Comparison of ENCODE assay signal across 9 cellular contexts in genomic region chr9:93154293-93154903, GRCh38. TPM values are rescaled to one million over a fixed set of nuclear protein-coding genes. Genes with fewer than 3 reads are reported as not detected.
DNase-seq lines count a peak whose midpoint lies in the region; ATAC-seq and TF ChIP-seq lines count a peak whose summit lies in the region.
"Had no signal": no experiment of that assay in that cellular context is flagged by ENCODE, and none has a peak within 500 bp of the region (broad histone marks: within the 10 kb centered on the region; RNA-seq: fewer than 3 reads in every experiment).

No MANE protein-coding gene starts in this region.

- ATAC-seq in lower lobe of right lung, result peak in 1 of 2 donors; percentile 47
- ATAC-seq in activated T-helper 17 cell treated with anti-CD3 and anti-CD28 coated beads, Interleukin-2, amount 50 U/mL, for 72 hours (replicated peaks), result no peak
- no peak for ATAC-seq in HG02840 (IDR thresholded peaks at IDR 0.05; ENCODE audit: low FRiP score, unreplicated experiment)

- H3K4me1 Mint-ChIP-seq in activated T-helper 17 cell treated with anti-CD3 and anti-CD28 coated beads, Interleukin-2, amount 50 U/mL, for 72 hours, result peaks cover 24% of the 10 kb centered on the region

- H3K4me3 Mint-ChIP-seq in activated T-helper 17 cell treated with anti-CD3 and anti-CD28 coated beads, Interleukin-2, amount 50 U/mL, for 72 hours, result no peak overlapping the region
- H3K4me3 Mint-ChIP-seq: IgD-negative memory B cell had no signal

- DNase-seq in AML-193 (lab: John Stamatoyannopoulos, UW) (peak; percentile 33 to 46), GM06990 (ENCODE audit: extremely low read depth, insufficient read length) (no peak), NCI-H82 treated with DMSO at 0.1 percent for 48 hours (lab: John Stamatoyannopoulos, UW; ENCODE audit: unreplicated experiment) (peak; percentile 19), astrocyte of the cerebellum (ENCODE audit: low read depth) (no peak), lower lobe of right lung (no peak), ovary (no peak)

- intact Hi-C loops in lower lobe of right lung (cut with DNase I), result no loop called here
- intact Hi-C loops in ovary (cut with DNase I), result no loop called here

- H3K27me3 ChIP-seq in GM06990 (replicated peaks; ENCODE audit: control insufficient read depth, insufficient read depth, low read length) (no peaks in the 10 kb centered on the region), lower lobe of right lung (ENCODE audit: low read depth) (no peaks in the 10 kb centered on the region), ovary (no peaks in the 10 kb centered on the region)

- no peak overlapping the region for H3K4me3 ChIP-seq in GM06990 (replicated peaks; ENCODE audit: low read depth, low read length)
- H3K4me3 ChIP-seq in astrocyte of the cerebellum (ENCODE audit: low read depth, low read length), result no peak overlapping the region
- no peak overlapping the region for H3K4me3 ChIP-seq in lower lobe of right lung
- H3K4me3 ChIP-seq in ovary, result no peak overlapping the region

- WGBS in ovary, 3 donors, result 78 to 83% (median 79%) methylated on average over 13 to 14 of the region's 14 CpGs

- no peak for TF ChIP-seq EP300 in ovary (IDR thresholded peaks at IDR 0.05)

- H3K36me3 ChIP-seq in GM06990 (ENCODE audit: control insufficient read depth, insufficient read depth, low read length) (no peaks in the 10 kb centered on the region), lower lobe of right lung (no peaks in the 10 kb centered on the region), ovary (no peaks in the 10 kb centered on the region)

- H3K27ac Mint-ChIP-seq in activated T-helper 17 cell treated with anti-CD3 and anti-CD28 coated beads, Interleukin-2, amount 50 U/mL, for 72 hours, result no peak overlapping the region

- peak; percentile 64 for TF ChIP-seq CTCF in GM06990 (IDR thresholded peaks at IDR 0.05; ENCODE audit: insufficient read depth, low read length, poor library complexity, severe bottlenecking)
- peak; percentile 69 for TF ChIP-seq CTCF in astrocyte of the cerebellum (IDR thresholded peaks at IDR 0.05; ENCODE audit: low read depth, low read length, missing control alignments)
- TF ChIP-seq CTCF in lower lobe of right lung (IDR thresholded peaks at IDR 0.05), result peak; percentile 49
- TF ChIP-seq CTCF in ovary (IDR thresholded peaks at IDR 0.05), result no peak

- H3K4me1 ChIP-seq in lower lobe of right lung (no peaks in the 10 kb centered on the region), ovary (ENCODE audit: insufficient read depth) (no peaks in the 10 kb centered on the region)

- no peak for TF ChIP-seq POLR2A in ovary (IDR thresholded peaks at IDR 0.05)

- H3K9me3 ChIP-seq in lower lobe of right lung (no peaks in the 10 kb centered on the region), ovary (no peaks in the 10 kb centered on the region)

- H3K27me3 Mint-ChIP-seq in activated T-helper 17 cell treated with anti-CD3 and anti-CD28 coated beads, Interleukin-2, amount 50 U/mL, for 72 hours, result no peaks in the 10 kb centered on the region
- H3K27me3 Mint-ChIP-seq: IgD-negative memory B cell had no signal

- H3K9me3 Mint-ChIP-seq in activated T-helper 17 cell treated with anti-CD3 and anti-CD28 coated beads, Interleukin-2, amount 50 U/mL, for 72 hours, result no peaks in the 10 kb centered on the region
- H3K9me3 Mint-ChIP-seq: IgD-negative memory B cell had no signal

- in situ Hi-C loops in astrocyte of the cerebellum (cut with HindIII; ENCODE audit: low sequenced_read_pairs), result no loop called here

- H3K36me3 Mint-ChIP-seq in activated T-helper 17 cell treated with anti-CD3 and anti-CD28 coated beads, Interleukin-2, amount 50 U/mL, for 72 hours (ENCODE audit: low read depth), result peaks cover 3% of the 10 kb centered on the region
- H3K36me3 Mint-ChIP-seq: IgD-negative memory B cell had no signal

- no peak overlapping the region for H3K27ac ChIP-seq in lower lobe of right lung
- H3K27ac ChIP-seq in ovary, result no peak overlapping the region

RNA-seq across cellular contexts. Expression of gene NINJ1, which starts 20.3 kb away (rescaled TPM):
- 46.6 TPM for total RNA-seq in lower lobe of right lung
- total RNA-seq in activated T-helper 17 cell treated with anti-CD3 and anti-CD28 coated beads, Interleukin-2, amount 50 U/mL, for 72 hours, result 100 to 1,000 TPM in 1 of 2 donors, 10 to 100 TPM in 1; 56.0 to 197 TPM
- total RNA-seq in ovary, result 10 to 100 TPM; 35.2 to 75.2 (median 40.6) TPM
- 10 to 100 TPM in 1 of 2 donors, 1 to 10 TPM in 1; 7.5 to 46.1 TPM for polyA plus RNA-seq in ovary

RNA-seq across cellular contexts. Expression of gene WNK2, which starts 29.5 kb away (rescaled TPM):
- total RNA-seq in lower lobe of right lung (7.7 TPM), ovary (10 to 100 TPM in 3 of 7 donors, 1 to 10 TPM in 4; 1.5 to 24.7 (median 7.1) TPM)
- total RNA-seq in activated T-helper 17 cell treated with anti-CD3 and anti-CD28 coated beads, Interleukin-2, amount 50 U/mL, for 72 hours, result under 1 TPM; 0.39 to 0.93 TPM
- 1 to 10 TPM in 1 of 2 donors, under 1 TPM in 1; 0.53 to 1.0 TPM for polyA plus RNA-seq in ovary

RNA-seq across cellular contexts. Expression of gene CARD19, which starts 58.4 kb away (rescaled TPM):
- total RNA-seq in lower lobe of right lung, result 25.6 TPM
- total RNA-seq in activated T-helper 17 cell treated with anti-CD3 and anti-CD28 coated beads, Interleukin-2, amount 50 U/mL, for 72 hours, result 10 to 100 TPM; 83.6 to 87.3 TPM
- 10 to 100 TPM; 34.0 to 50.0 (median 44.7) TPM for total RNA-seq in ovary
- 10 to 100 TPM in 1 of 2 donors, 1 to 10 TPM in 1; 5.0 to 67.6 TPM for polyA plus RNA-seq in ovary

Comparison
In these comparisons a context has a peak if more than half of its experiments do, and no peak if none do; other contexts are left out.
1. DNase-seq: peak in AML-193 (2 of 2) and NCI-H82 treated with DMSO at 0.1 percent for 48 hours (single experiment); none in GM06990 (single experiment), astrocyte of the cerebellum (single experiment), lower lobe of right lung (single experiment) and ovary (0 of 5).
2. CTCF ChIP-seq: peak in GM06990 (single experiment), astrocyte of the cerebellum (single experiment) and lower lobe of right lung (single experiment); none in ovary (0 of 3).